In the genomic region with DNA sequence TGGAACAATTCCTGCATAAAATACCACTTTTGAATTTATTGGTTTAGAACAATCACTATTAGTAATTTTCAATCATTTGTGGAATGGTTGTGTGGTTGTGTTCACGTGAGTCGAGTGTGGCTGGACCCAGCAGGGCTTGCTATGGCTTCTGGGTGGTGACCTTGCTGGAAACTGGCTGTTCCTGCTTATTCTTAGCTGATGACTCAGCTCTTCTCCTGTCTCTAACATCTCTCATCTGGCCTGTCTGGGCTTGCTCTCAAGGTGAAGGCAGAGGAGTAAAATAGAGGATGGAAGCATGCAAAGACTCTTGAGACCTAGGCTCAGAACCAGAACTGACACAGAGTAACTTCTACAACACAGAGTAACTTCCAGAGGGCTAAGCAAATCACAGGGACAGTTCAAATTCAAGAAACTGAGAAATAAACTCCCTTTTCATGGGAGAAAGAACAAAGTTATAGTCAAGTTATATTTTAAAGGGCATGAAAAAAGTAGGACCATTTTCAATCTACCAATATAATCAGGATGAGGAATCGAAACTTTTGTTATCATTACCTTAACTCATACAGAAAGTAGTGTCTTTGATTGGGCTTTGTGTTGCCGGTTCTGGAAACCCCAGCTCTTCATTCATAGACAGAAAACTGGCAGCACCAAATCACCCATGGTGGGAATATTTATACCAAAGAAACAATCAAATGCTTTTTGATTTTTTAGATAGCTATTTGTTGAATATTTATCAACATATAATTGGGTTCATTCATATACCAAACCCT, we compare ENCODE assay signal across 13 cellular contexts.
DNase-seq lines count a peak whose midpoint lies in the region; ATAC-seq and TF ChIP-seq lines count a peak whose summit lies in the region.
"Had no signal": no experiment of that assay in that cellular context is flagged by ENCODE, and none has a peak within 500 bp of the region (broad histone marks: within the 10 kb centered on the region; RNA-seq: fewer than 3 reads in every experiment).

No MANE protein-coding gene starts in this region.

- no peak; the same call in 2 of the 3 replicates for ATAC-seq in GM23338

- TF ChIP-seq CTCF in GM23338 (conservative IDR thresholded peaks at IDR 0.05; ENCODE audit: low read depth in 2 of 2) (no peak), smooth muscle cell (IDR thresholded peaks at IDR 0.05; ENCODE audit: borderline replicate concordance, insufficient read depth, poor library complexity, severe bottlenecking) (no peak)

- H3K9me2 ChIP-seq in GM23338 (ENCODE audit: insufficient read depth), result no peaks in the 10 kb centered on the region

- H3K9ac ChIP-seq in smooth muscle cell (ENCODE audit: low read depth), result no peak overlapping the region

- H3K79me2 ChIP-seq in GM23338 (replicated peaks; ENCODE audit: insufficient read depth) (no peaks in the 10 kb centered on the region), smooth muscle cell (ENCODE audit: low read depth) (no peaks in the 10 kb centered on the region)

- H3K27me3 Mint-ChIP-seq in GM23338 (ENCODE audit: insufficient read depth, low read depth, poor library complexity), result peaks cover 2% of the 10 kb centered on the region

- no peaks in the 10 kb centered on the region for H3K4me1 ChIP-seq in GM23338 (ENCODE audit: insufficient read depth)
- no peaks in the 10 kb centered on the region for H3K4me1 ChIP-seq in smooth muscle cell (ENCODE audit: low read depth)

- peak overlapping the region; percentile 86 for H3K27ac Mint-ChIP-seq in GM23338

- H3K36me3 ChIP-seq in GM23338 (ENCODE audit: insufficient read depth) (no peaks in the 10 kb centered on the region), smooth muscle cell (ENCODE audit: low read depth) (no peaks in the 10 kb centered on the region)

- 66% methylated on average over 4 of the region's 4 CpGs for WGBS in smooth muscle cell (ENCODE audit: low lambda C conversion rate)

- no peaks in the 10 kb centered on the region for H3K36me3 Mint-ChIP-seq in GM23338 (ENCODE audit: low read depth)

- no peaks in the 10 kb centered on the region for H3K9me3 Mint-ChIP-seq in GM23338

- in situ Hi-C loops in KBM-7 (cut with MboI; ENCODE audit: low pct_unique_long_range_greater_than_20kb, low sequenced_read_pairs), result no loop called here

- H3K4me3 Mint-ChIP-seq in GM23338, result no peak overlapping the region

- no peaks in the 10 kb centered on the region for H3F3A ChIP-seq in GM23338 (replicated peaks; ENCODE audit: low read depth)
- H3F3A ChIP-seq in smooth muscle cell (ENCODE audit: low read depth), result no peaks in the 10 kb centered on the region

- no peaks in the 10 kb centered on the region for H4K20me1 ChIP-seq in GM23338 (replicated peaks; ENCODE audit: insufficient read depth)
- no peaks in the 10 kb centered on the region for H4K20me1 ChIP-seq in smooth muscle cell (ENCODE audit: low read depth)

- H3K27ac ChIP-seq in GM23338 (ENCODE audit: low read depth), result no peak overlapping the region
- peak overlapping the region; percentile 54 for H3K27ac ChIP-seq in epithelial cell of prostate
- peak overlapping the region; percentile 68 for H3K27ac ChIP-seq in smooth muscle cell (ENCODE audit: low read depth)
- H3K27ac ChIP-seq: VCaP had no signal

- peaks cover 6% of the 10 kb centered on the region; the same call in 2 of the 3 replicates for H3K4me1 Mint-ChIP-seq in GM23338

- no peaks in the 10 kb centered on the region for H3K9me3 ChIP-seq in smooth muscle cell (replicated peaks; ENCODE audit: low read depth)

- H3K27me3 ChIP-seq in GM23338 (ENCODE audit: insufficient read depth), result no peaks in the 10 kb centered on the region
- no peaks in the 10 kb centered on the region for H3K27me3 ChIP-seq in smooth muscle cell (ENCODE audit: low read depth)

- no peak overlapping the region for H3K4me3 ChIP-seq in GM23338
- no peak overlapping the region for H3K4me3 ChIP-seq in smooth muscle cell
- H3K4me3 ChIP-seq: lung had no signal

- H2AFZ ChIP-seq in GM23338 (peak overlapping the region; percentile 87; the same call in 1 of the 2 replicates), smooth muscle cell (ENCODE audit: low read depth) (peak overlapping the region; percentile 73)

- H3K4me2 ChIP-seq in GM23338 (no peak overlapping the region), smooth muscle cell (peak overlapping the region; percentile 26)

- DNase-seq in GM23338 (ENCODE audit: low spot score) (peak; percentile 2), NCI-H446 treated with DMSO at 0.1 percent for 48 hours (lab: John Stamatoyannopoulos, UW) (peak; percentile 47), epithelial cell of prostate (ENCODE audit: low read depth, low spot score) (peak; percentile 77), smooth muscle cell (lab: John Stamatoyannopoulos, UW; ENCODE audit: unreplicated experiment) (no peak), AG08395 (ENCODE audit: low spot score) (no peak), KBM-7 (no peak), mucosa of gallbladder (ENCODE audit: low spot score) (no peak)
- DNase-seq: activated gamma-delta T cell treated with Interleukin-2 at 50 U/mL for 16 hours; NCI-H524 treated with DMSO at 0.1 percent for 48 hours; stimulated activated CD4-positive, alpha-beta T cell treated with anti-CD3 and anti-CD28 coated beads, Interleukin-15, amount 100 ng/mL, for 24 hours; substantia nigra had no signal

TF ChIP-seq in GM23338, 12 proteins besides CTCF, POLR2A, EP300 and RAD21:
- TF ChIP-seq JUNB (IDR thresholded peaks at IDR 0.05; ENCODE audit: unreplicated experiment), result no peak
- TF ChIP-seq EZH2phosphoT487 (IDR thresholded peaks at IDR 0.05; ENCODE audit: unreplicated experiment), result no peak
- no peak for TF ChIP-seq CREB1 (CRISPR knock-in tag; IDR thresholded peaks at IDR 0.05; ENCODE audit: low read depth)

Comparison
In these comparisons a context has a peak if more than half of its experiments do, and no peak if none do; other contexts are left out.
1. DNase-seq: peak in GM23338 (single experiment), NCI-H446 treated with DMSO at 0.1 percent for 48 hours (single experiment) and epithelial cell of prostate (single experiment); none in smooth muscle cell (single experiment), AG08395 (single experiment), KBM-7 (single experiment) and mucosa of gallbladder (single experiment).